In genomic region chr1:17633654-17634053, GRCh38 we compare ENCODE assay signal across 12 cellular contexts.
DNase-seq lines count a peak whose midpoint lies in the region; ATAC-seq and TF ChIP-seq lines count a peak whose summit lies in the region.
"Had no signal": no experiment of that assay in that cellular context is flagged by ENCODE, and none has a peak within 500 bp of the region (broad histone marks: within the 10 kb centered on the region; RNA-seq: fewer than 3 reads in every experiment).

No MANE protein-coding gene starts in this region.

- H4K8ac ChIP-seq in IMR-90 (ENCODE audit: low read depth in 2 of 2, low read length in 2 of 2), result peak overlapping the region in 1 of 2 experiments; percentile 64; a peak in 2 of 4 replicates

- peak overlapping the region; percentile 94 to 100 (median 98) for H3K27ac ChIP-seq in BLaER1 treated with 17β-estradiol and CSF1 and Interleukin-3, amounts not matched to agents 10 nM and 100 nM
- H3K27ac ChIP-seq in IMR-90 (ENCODE audit: insufficient read depth, low read length) (no peak overlapping the region; the same call in 1 of the 2 replicates), mammary epithelial cell (ENCODE audit: insufficient read depth, low read depth, low read length) (no peak overlapping the region)

- H4K5ac ChIP-seq in IMR-90 (ENCODE audit: low read depth, low read length), result no peak overlapping the region; the same call in 1 of the 2 replicates

- no peak overlapping the region for H3K27ac Mint-ChIP-seq in stimulated activated naive CD8-positive, alpha-beta T cell treated with anti-CD3 and anti-CD28 coated beads, Interleukin-15, amount 100 ng/mL, for 72 hours
- no peak overlapping the region for H3K27ac Mint-ChIP-seq in Caco-2 (ENCODE audit: unreplicated experiment)
- H3K27ac Mint-ChIP-seq: activated T-helper 2 cell treated with anti-CD3 and anti-CD28 coated beads, Interferon-gamma antibody, Interleukin-2, Interleukin-4, amounts not matched to agents 10 μg/mL and 5 μg/mL and 100 μg/mL, durations not matched to agents 14 hours and 24 hours and 36 hours had no signal

- CTCF ChIA-PET in IMR-90 (lab: Yijun Ruan, JAX), result interaction anchor here (1.8 kb wide), 1 partner anchor 28 kb away, joined by 3 read pairs; no protein-coding TSS in a partner anchor
- CTCF ChIA-PET in mammary epithelial cell (lab: Charles Lee; ENCODE audit: low non-redundant PET), result no interaction called here
- CTCF ChIA-PET in Caco-2 (lab: Charles Lee), result no interaction called here

- H3K14ac ChIP-seq in IMR-90 (replicated peaks; ENCODE audit: low read depth, low read length), result no peak overlapping the region

- peak overlapping the region; percentile 60; the same call in 1 of the 2 replicates for H2AK5ac ChIP-seq in IMR-90 (ENCODE audit: low read depth, low read length)

- no peak for TF ChIP-seq RAD21 in IMR-90 (IDR thresholded peaks at IDR 0.05; ENCODE audit: low read length)

- BruUV-seq in IMR-90 (replicated peaks; lab: Mats Ljungman, UMichigan) (no TSS peak), mammary epithelial cell (replicated peaks; lab: Mats Ljungman, UMichigan) (no TSS peak), Caco-2 (replicated peaks; lab: Mats Ljungman, UMichigan) (no TSS peak)

- H3K27me3 Mint-ChIP-seq in stimulated activated naive CD8-positive, alpha-beta T cell treated with anti-CD3 and anti-CD28 coated beads, Interleukin-15, amount 100 ng/mL, for 72 hours, result no peaks in the 10 kb centered on the region
- no peaks in the 10 kb centered on the region for H3K27me3 Mint-ChIP-seq in Caco-2 (ENCODE audit: insufficient read depth, unreplicated experiment)

- peak overlapping the region; percentile 80 for H2AFZ ChIP-seq in IMR-90 (replicated peaks; ENCODE audit: low read length, poor library complexity)
- no peak overlapping the region for H2AFZ ChIP-seq in mammary epithelial cell (ENCODE audit: low read depth, low read length)

- peaks cover 68 to 99% (median 96%) of the 10 kb centered on the region in 10 experiments for H3K4me1 ChIP-seq in BLaER1 treated with 17β-estradiol and CSF1 and Interleukin-3, amounts not matched to agents 10 nM and 100 nM
- peaks cover 10% of the 10 kb centered on the region for H3K4me1 ChIP-seq in IMR-90 (ENCODE audit: control insufficient read depth, insufficient read depth, low read length)
- H3K4me1 ChIP-seq in mammary epithelial cell (ENCODE audit: insufficient read depth, low read length), result peaks cover 16% of the 10 kb centered on the region
- 0 out of 2 replicates have a peak, but pooled peaks cover 4% of the 10 kb centered on the region for H3K4me1 ChIP-seq in Caco-2

- dilution Hi-C loops in IMR-90 (cut with HindIII; ENCODE audit: low sequenced_read_pairs, unreplicated experiment), result no loop called here
- dilution Hi-C loops in mammary epithelial cell (cut with HindIII; ENCODE audit: low sequenced_read_pairs), result no loop called here

- H3K4ac ChIP-seq in IMR-90 (ENCODE audit: low read depth, low read length), result peak overlapping the region; percentile 60

- H3K4me2 ChIP-seq in BLaER1 treated with 17β-estradiol and CSF1 and Interleukin-3, amounts not matched to agents 10 nM and 100 nM, result peak overlapping the region; percentile 87 to 100 (median 95); a peak in 21 of 22 replicates
- H3K4me2 ChIP-seq in IMR-90 (ENCODE audit: low read depth, low read length) (no peak overlapping the region), mammary epithelial cell (ENCODE audit: insufficient read depth, low read depth, low read length) (no peak overlapping the region)

- peaks cover 25% of the 10 kb centered on the region for H3K36me3 Mint-ChIP-seq in Caco-2 (ENCODE audit: insufficient read depth, unreplicated experiment)
- H3K36me3 Mint-ChIP-seq: stimulated activated naive B cell treated with anti-CD40 and anti-IgM and Interleukin-4, amounts not matched to agents 10 μg/mL and 1 μg/mL and 100 μg/mL, for 72 hours had no signal

- intact Hi-C loops in IMR-90 (cut with micrococcal nuclease) (no loop called here), mammary epithelial cell (cut with micrococcal nuclease) (no loop called here), Caco-2 (cut with micrococcal nuclease; ENCODE audit: unreplicated experiment) (no loop called here)

- H3K18ac ChIP-seq in IMR-90 (ENCODE audit: low read depth, low read length), result no peak overlapping the region; the same call in 1 of the 2 replicates

- peak overlapping the region; percentile 3; the same call in 1 of the 3 replicates for H2BK15ac ChIP-seq in IMR-90 (ENCODE audit: low read depth, low read length)

- H3K56ac ChIP-seq in IMR-90 (ENCODE audit: extremely low read depth, insufficient read depth, low read length), result no peak overlapping the region

- no peaks in the 10 kb centered on the region for H3K9me3 Mint-ChIP-seq in stimulated activated naive CD8-positive, alpha-beta T cell treated with anti-CD3 and anti-CD28 coated beads, Interleukin-15, amount 100 ng/mL, for 72 hours
- H3K9me3 Mint-ChIP-seq in Caco-2 (ENCODE audit: unreplicated experiment), result no peaks in the 10 kb centered on the region
- H3K9me3 Mint-ChIP-seq: activated T-helper 2 cell treated with anti-CD3 and anti-CD28 coated beads, Interferon-gamma antibody, Interleukin-2, Interleukin-4, amounts not matched to agents 10 μg/mL and 5 μg/mL and 100 μg/mL, durations not matched to agents 14 hours and 24 hours and 36 hours had no signal

- no peaks in the 10 kb centered on the region for H3K4me1 Mint-ChIP-seq in stimulated activated naive CD8-positive, alpha-beta T cell treated with anti-CD3 and anti-CD28 coated beads, Interleukin-15, amount 100 ng/mL, for 72 hours
- H3K4me1 Mint-ChIP-seq in Caco-2 (ENCODE audit: low read depth, unreplicated experiment), result no peaks in the 10 kb centered on the region

- H3K9me3 ChIP-seq in BLaER1 treated with 17β-estradiol and CSF1 and Interleukin-3, amounts not matched to agents 10 nM and 100 nM (replicated peaks in 1 of 11), result no peaks in the 10 kb centered on the region
- no peaks in the 10 kb centered on the region for H3K9me3 ChIP-seq in IMR-90 (ENCODE audit: control insufficient read depth, insufficient read depth, low read length)
- H3K9me3 ChIP-seq in mammary epithelial cell (replicated peaks; ENCODE audit: insufficient read depth, low read length), result no peaks in the 10 kb centered on the region
- H3K9me3 ChIP-seq in Caco-2, result no peaks in the 10 kb centered on the region

- 29% methylated on average over 1 of the region's 8 CpGs; no CpG with 5 or more reads in 1 of the 2 experiments for WGBS in IMR-90 (ENCODE audit: extremely low coverage in 2 of 2, insufficient read length in 1 of 2), 2 experiments
- WGBS in mammary epithelial cell (ENCODE audit: low coverage, missing lambda C conversion rate), result 61% methylated on average over 8 of the region's 8 CpGs

- peaks cover 40 to 89% (median 69%) of the 10 kb centered on the region in 11 experiments for H3K36me3 ChIP-seq in BLaER1 treated with 17β-estradiol and CSF1 and Interleukin-3, amounts not matched to agents 10 nM and 100 nM
- H3K36me3 ChIP-seq in IMR-90 (ENCODE audit: control insufficient read depth, insufficient read depth, low read length) (peaks cover 39% of the 10 kb centered on the region), mammary epithelial cell (ENCODE audit: insufficient read depth, low read length) (no peaks in the 10 kb centered on the region), Caco-2 (ENCODE audit: control insufficient read depth, insufficient read depth, low read length) (no peaks in the 10 kb centered on the region; the same call in 1 of the 2 replicates)

- H2BK5ac ChIP-seq in IMR-90 (ENCODE audit: low read depth, low read length, poor library complexity, severe bottlenecking), result peak overlapping the region; percentile 74

- ATAC-seq in IMR-90 (ENCODE audit: low read depth) (peak; percentile 71), GM19351 (IDR thresholded peaks at IDR 0.05; ENCODE audit: unreplicated experiment) (no peak)
- no peak for ATAC-seq in stimulated activated naive CD8-positive, alpha-beta T cell treated with anti-CD3 and anti-CD28 coated beads, Interleukin-15, amount 100 ng/mL, for 72 hours
- ATAC-seq: stimulated activated naive B cell treated with anti-CD40 and anti-IgM and Interleukin-4, amounts not matched to agents 10 μg/mL and 1 μg/mL and 100 μg/mL, for 72 hours had no signal

- H3K23ac ChIP-seq in IMR-90 (ENCODE audit: low read depth, low read length), result no peak overlapping the region; the same call in 1 of the 2 replicates

- in situ Hi-C loops in IMR-90 (cut with MboI; ENCODE audit: low sequenced_read_pairs) (no loop called here), mammary epithelial cell (cut with MboI; ENCODE audit: low sequenced_read_pairs in 2 of 2) (no loop called here)

- peak overlapping the region; percentile 44; the same call in 1 of the 2 replicates for H2BK120ac ChIP-seq in IMR-90 (ENCODE audit: low read depth, low read length)

- 0 out of 2 replicates have a peak overlapping the region, but pooled peaks have one; percentile 40 for H4K91ac ChIP-seq in IMR-90 (ENCODE audit: insufficient read depth, low read depth, low read length)

- H3K9me1 ChIP-seq in IMR-90 (ENCODE audit: insufficient read depth, low read length), result peaks cover 19% of the 10 kb centered on the region

- peak; percentile 79 for DNase-seq in IMR-90
- DNase-seq in mammary epithelial cell, result peak; percentile 82
- DNase-seq in midbrain (lab: John Stamatoyannopoulos, UW), result peak; percentile 4
- no peak for DNase-seq in OCI-M2 (lab: John Stamatoyannopoulos, UW; ENCODE audit: unreplicated experiment)
- DNase-seq in stimulated activated naive CD8-positive, alpha-beta T cell treated with anti-CD3 and anti-CD28 coated beads, Interleukin-15, amount 100 ng/mL, for 72 hours, result no peak
- no peak for DNase-seq in Caco-2
- DNase-seq: activated CD4-positive, alpha-beta T cell treated with anti-CD3 and anti-CD28 coated beads for 48 hours; central memory CD4-positive, alpha-beta T cell; stimulated activated naive B cell treated with anti-CD40 and anti-IgM and Interleukin-4, amounts not matched to agents 10 μg/mL and 1 μg/mL and 100 μg/mL, for 72 hours had no signal

- POLR2A ChIA-PET in IMR-90 (lab: Charles Lee; ENCODE audit: unreplicated experiment) (no interaction called here), Caco-2 (lab: Charles Lee) (no interaction called here)

- TF ChIP-seq POLR2A in IMR-90 (IDR thresholded peaks at IDR 0.05; ENCODE audit: low read depth, low read length), result no peak

- H3K27me3 ChIP-seq in BLaER1 treated with 17β-estradiol and CSF1 and Interleukin-3, amounts not matched to agents 10 nM and 100 nM, result no peaks in the 10 kb centered on the region
- H3K27me3 ChIP-seq in IMR-90 (ENCODE audit: control insufficient read depth, insufficient read depth, low read length), result no peaks in the 10 kb centered on the region
- H3K27me3 ChIP-seq in mammary epithelial cell (ENCODE audit: insufficient read depth, low read length), result no peaks in the 10 kb centered on the region
- no peaks in the 10 kb centered on the region for H3K27me3 ChIP-seq in Caco-2 (replicated peaks; ENCODE audit: control insufficient read depth, insufficient read depth, low read length)

- no peak overlapping the region for H2BK20ac ChIP-seq in IMR-90 (ENCODE audit: low read depth, low read length)

- H3K4me3 Mint-ChIP-seq in stimulated activated naive CD8-positive, alpha-beta T cell treated with anti-CD3 and anti-CD28 coated beads, Interleukin-15, amount 100 ng/mL, for 72 hours, result no peak overlapping the region
- H3K4me3 Mint-ChIP-seq in Caco-2 (ENCODE audit: unreplicated experiment), result no peak overlapping the region
- H3K4me3 Mint-ChIP-seq: stimulated activated naive B cell treated with anti-CD40 and anti-IgM and Interleukin-4, amounts not matched to agents 10 μg/mL and 1 μg/mL and 100 μg/mL, for 72 hours had no signal

- TF ChIP-seq CTCF in IMR-90 (conservative IDR thresholded peaks at IDR 0.05; ENCODE audit: low read depth, low read length) (no peak), mammary epithelial cell (conservative IDR thresholded peaks at IDR 0.05 in 1 of 2, IDR thresholded peaks at IDR 0.05 in 1 of 2; ENCODE audit: extremely low read depth in 1 of 2, insufficient read depth in 1 of 2, low read depth in 1 of 2, low read length in 2 of 2) (no peak), Caco-2 (IDR thresholded peaks at IDR 0.05; ENCODE audit: insufficient read depth in 1 of 2, low read depth in 1 of 2, low read length in 1 of 2, severe bottlenecking in 1 of 2, unreplicated experiment in 1 of 2) (no peak)

- H4K20me1 ChIP-seq in BLaER1 treated with 17β-estradiol and CSF1 and Interleukin-3, amounts not matched to agents 10 nM and 100 nM, result no peaks in the 10 kb centered on the region
- H4K20me1 ChIP-seq in IMR-90 (ENCODE audit: insufficient read depth, low read length), result no peaks in the 10 kb centered on the region; the same call in 1 of the 2 replicates
- no peaks in the 10 kb centered on the region for H4K20me1 ChIP-seq in mammary epithelial cell (ENCODE audit: insufficient read depth, low read length)

- peak overlapping the region; percentile 76 to 96 (median 90) for H3K9ac ChIP-seq in BLaER1 treated with 17β-estradiol and CSF1 and Interleukin-3, amounts not matched to agents 10 nM and 100 nM
- no peak overlapping the region for H3K9ac ChIP-seq in IMR-90 (ENCODE audit: low read depth, low read length)
- no peak overlapping the region for H3K9ac ChIP-seq in mammary epithelial cell (ENCODE audit: insufficient read depth, low read length)

- H3K79me1 ChIP-seq in IMR-90 (ENCODE audit: low read depth in 1 of 2, low read length in 2 of 2), result peaks cover 0 to 5% of the 10 kb centered on the region in 2 experiments; a peak in 1 of 4 replicates

- peak overlapping the region in 1 of 10 experiments; percentile 32; a peak in 1 of 20 replicates for H3K4me3 ChIP-seq in BLaER1 treated with 17β-estradiol and CSF1 and Interleukin-3, amounts not matched to agents 10 nM and 100 nM
- H3K4me3 ChIP-seq in IMR-90 (ENCODE audit: insufficient read depth, low read depth, low read length) (no peak overlapping the region), mammary epithelial cell (replicated peaks in 1 of 3; ENCODE audit: insufficient read depth in 1 of 3, low read depth in 2 of 3, low read length in 3 of 3) (no peak overlapping the region), Caco-2 (ENCODE audit: low read depth, low read length) (no peak overlapping the region)

- peak overlapping the region; percentile 98 for H2AK9ac ChIP-seq in IMR-90 (replicated peaks; ENCODE audit: low read depth, low read length, poor library complexity)

- no peaks in the 10 kb centered on the region for H3K79me2 ChIP-seq in mammary epithelial cell (ENCODE audit: insufficient read depth, low read length)

Comparison
In these comparisons a context has a peak if more than half of its experiments do, and no peak if none do; other contexts are left out.
1. H3K27ac ChIP-seq: peak in BLaER1 treated with 17β-estradiol and CSF1 and Interleukin-3, amounts not matched to agents 10 nM and 100 nM (11 of 11); none in IMR-90 (single experiment) and mammary epithelial cell (single experiment).
2. H3K4me2 ChIP-seq: peak in BLaER1 treated with 17β-estradiol and CSF1 and Interleukin-3, amounts not matched to agents 10 nM and 100 nM (11 of 11); none in IMR-90 (single experiment) and mammary epithelial cell (single experiment).
3. H3K9ac ChIP-seq: peak in BLaER1 treated with 17β-estradiol and CSF1 and Interleukin-3, amounts not matched to agents 10 nM and 100 nM (11 of 11); none in IMR-90 (single experiment) and mammary epithelial cell (single experiment).
4. DNase-seq: peak in IMR-90 (single experiment), mammary epithelial cell (single experiment) and midbrain (single experiment); none in OCI-M2 (single experiment), stimulated activated naive CD8-positive, alpha-beta T cell treated with anti-CD3 and anti-CD28 coated beads, Interleukin-15, amount 100 ng/mL, for 72 hours (0 of 2) and Caco-2 (0 of 2).